1 cellular context compared by ENCODE assay signal in the genomic region with DNA sequence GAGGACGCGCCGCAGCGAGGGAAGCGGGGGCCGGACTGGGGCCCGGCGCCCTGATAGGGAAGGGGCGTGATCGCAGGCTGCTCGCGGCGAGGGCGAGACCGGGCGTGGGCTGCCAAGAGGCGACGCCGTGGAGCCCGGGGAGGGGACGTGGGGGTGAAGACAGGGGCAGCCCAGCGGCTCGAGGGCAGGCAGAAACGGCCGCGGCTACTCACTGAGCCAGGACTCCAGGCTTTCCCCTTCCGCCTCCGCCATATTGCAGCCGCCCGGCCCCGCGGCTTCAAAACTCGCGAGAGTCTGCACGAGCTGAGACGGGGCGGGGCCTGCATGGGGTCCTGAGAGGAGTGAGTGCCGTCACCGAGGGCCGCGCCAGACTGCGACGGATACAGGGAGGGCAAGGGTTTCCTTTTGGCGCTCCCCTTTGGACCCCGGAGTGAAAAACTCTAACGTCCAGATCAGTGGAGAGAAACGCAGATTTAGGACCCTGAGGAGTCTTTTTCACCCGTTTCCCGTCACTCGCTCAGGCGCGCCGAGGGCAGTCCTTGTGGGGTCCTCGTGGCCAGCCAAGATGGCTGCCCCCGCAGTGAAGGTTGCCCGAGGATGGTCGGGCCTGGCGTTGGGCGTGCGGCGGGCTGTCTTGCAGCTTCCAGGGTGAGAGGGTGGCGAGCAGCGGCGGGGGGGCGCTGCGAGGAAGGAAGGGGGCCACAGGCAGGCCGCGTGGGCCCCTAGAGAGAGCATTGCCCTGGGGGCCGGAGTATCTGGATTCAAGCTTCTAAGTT.
TF ChIP-seq lines count a peak whose summit lies in the region.

A gene with protein sequence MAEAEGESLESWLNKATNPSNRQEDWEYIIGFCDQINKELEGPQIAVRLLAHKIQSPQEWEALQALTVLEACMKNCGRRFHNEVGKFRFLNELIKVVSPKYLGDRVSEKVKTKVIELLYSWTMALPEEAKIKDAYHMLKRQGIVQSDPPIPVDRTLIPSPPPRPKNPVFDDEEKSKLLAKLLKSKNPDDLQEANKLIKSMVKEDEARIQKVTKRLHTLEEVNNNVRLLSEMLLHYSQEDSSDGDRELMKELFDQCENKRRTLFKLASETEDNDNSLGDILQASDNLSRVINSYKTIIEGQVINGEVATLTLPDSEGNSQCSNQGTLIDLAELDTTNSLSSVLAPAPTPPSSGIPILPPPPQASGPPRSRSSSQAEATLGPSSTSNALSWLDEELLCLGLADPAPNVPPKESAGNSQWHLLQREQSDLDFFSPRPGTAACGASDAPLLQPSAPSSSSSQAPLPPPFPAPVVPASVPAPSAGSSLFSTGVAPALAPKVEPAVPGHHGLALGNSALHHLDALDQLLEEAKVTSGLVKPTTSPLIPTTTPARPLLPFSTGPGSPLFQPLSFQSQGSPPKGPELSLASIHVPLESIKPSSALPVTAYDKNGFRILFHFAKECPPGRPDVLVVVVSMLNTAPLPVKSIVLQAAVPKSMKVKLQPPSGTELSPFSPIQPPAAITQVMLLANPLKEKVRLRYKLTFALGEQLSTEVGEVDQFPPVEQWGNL (minus strand): TSS at position 271 of the 776 bp plus-strand sequence. CDS start 19 bp downstream, at position 252.
MRPS7 (plus strand) TSS at position 544 of the 776 bp plus-strand sequence; CDS start at position 566, 22 bp downstream.

TF ChIP-seq in K562, 482 proteins besides CTCF, POLR2A, EP300 and RAD21 (continued from another document and continues in another):
- TF ChIP-seq, protein P1, sequence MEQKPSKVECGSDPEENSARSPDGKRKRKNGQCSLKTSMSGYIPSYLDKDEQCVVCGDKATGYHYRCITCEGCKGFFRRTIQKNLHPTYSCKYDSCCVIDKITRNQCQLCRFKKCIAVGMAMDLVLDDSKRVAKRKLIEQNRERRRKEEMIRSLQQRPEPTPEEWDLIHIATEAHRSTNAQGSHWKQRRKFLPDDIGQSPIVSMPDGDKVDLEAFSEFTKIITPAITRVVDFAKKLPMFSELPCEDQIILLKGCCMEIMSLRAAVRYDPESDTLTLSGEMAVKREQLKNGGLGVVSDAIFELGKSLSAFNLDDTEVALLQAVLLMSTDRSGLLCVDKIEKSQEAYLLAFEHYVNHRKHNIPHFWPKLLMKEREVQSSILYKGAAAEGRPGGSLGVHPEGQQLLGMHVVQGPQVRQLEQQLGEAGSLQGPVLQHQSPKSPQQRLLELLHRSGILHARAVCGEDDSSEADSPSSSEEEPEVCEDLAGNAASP (IDR thresholded peaks at IDR 0.05), result no peak
- TF ChIP-seq NR4A1 (CRISPR knock-in tag; IDR thresholded peaks at IDR 0.05), result 0 out of 2 replicates have a peak, but pooled peaks have one; percentile 54
- TF ChIP-seq NR4A1 (tag; IDR thresholded peaks at IDR 0.05), result no peak
- TF ChIP-seq ETS2 (tag; IDR thresholded peaks at IDR 0.05; ENCODE audit: borderline replicate concordance, poor library complexity, severe bottlenecking), result no peak
- TF ChIP-seq ZNF699 (CRISPR knock-in tag; IDR thresholded peaks at IDR 0.05; ENCODE audit: insufficient replicate concordance), result no peak
- no peak for TF ChIP-seq ZNF518B (CRISPR knock-in tag; IDR thresholded peaks at IDR 0.05)
- TF ChIP-seq, protein P2, sequence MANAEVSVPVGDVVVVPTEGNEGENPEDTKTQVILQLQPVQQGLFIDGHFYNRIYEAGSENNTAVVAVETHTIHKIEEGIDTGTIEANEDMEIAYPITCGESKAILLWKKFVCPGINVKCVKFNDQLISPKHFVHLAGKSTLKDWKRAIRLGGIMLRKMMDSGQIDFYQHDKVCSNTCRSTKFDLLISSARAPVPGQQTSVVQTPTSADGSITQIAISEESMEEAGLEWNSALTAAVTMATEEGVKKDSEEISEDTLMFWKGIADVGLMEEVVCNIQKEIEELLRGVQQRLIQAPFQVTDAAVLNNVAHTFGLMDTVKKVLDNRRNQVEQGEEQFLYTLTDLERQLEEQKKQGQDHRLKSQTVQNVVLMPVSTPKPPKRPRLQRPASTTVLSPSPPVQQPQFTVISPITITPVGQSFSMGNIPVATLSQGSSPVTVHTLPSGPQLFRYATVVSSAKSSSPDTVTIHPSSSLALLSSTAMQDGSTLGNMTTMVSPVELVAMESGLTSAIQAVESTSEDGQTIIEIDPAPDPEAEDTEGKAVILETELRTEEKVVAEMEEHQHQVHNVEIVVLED (CRISPR knock-in tag; IDR thresholded peaks at IDR 0.05), result peak; percentile 54; the same call in 1 of the 2 replicates
- TF ChIP-seq ZNF277 (CRISPR knock-in tag; IDR thresholded peaks at IDR 0.05; ENCODE audit: borderline replicate concordance), result no peak
- 0 out of 2 replicates have a peak, but pooled peaks have one; percentile 1 for TF ChIP-seq CBFB (CRISPR knock-in tag; IDR thresholded peaks at IDR 0.05)
- no peak for TF ChIP-seq XRCC3 (IDR thresholded peaks at IDR 0.05)
- TF ChIP-seq, protein P3, sequence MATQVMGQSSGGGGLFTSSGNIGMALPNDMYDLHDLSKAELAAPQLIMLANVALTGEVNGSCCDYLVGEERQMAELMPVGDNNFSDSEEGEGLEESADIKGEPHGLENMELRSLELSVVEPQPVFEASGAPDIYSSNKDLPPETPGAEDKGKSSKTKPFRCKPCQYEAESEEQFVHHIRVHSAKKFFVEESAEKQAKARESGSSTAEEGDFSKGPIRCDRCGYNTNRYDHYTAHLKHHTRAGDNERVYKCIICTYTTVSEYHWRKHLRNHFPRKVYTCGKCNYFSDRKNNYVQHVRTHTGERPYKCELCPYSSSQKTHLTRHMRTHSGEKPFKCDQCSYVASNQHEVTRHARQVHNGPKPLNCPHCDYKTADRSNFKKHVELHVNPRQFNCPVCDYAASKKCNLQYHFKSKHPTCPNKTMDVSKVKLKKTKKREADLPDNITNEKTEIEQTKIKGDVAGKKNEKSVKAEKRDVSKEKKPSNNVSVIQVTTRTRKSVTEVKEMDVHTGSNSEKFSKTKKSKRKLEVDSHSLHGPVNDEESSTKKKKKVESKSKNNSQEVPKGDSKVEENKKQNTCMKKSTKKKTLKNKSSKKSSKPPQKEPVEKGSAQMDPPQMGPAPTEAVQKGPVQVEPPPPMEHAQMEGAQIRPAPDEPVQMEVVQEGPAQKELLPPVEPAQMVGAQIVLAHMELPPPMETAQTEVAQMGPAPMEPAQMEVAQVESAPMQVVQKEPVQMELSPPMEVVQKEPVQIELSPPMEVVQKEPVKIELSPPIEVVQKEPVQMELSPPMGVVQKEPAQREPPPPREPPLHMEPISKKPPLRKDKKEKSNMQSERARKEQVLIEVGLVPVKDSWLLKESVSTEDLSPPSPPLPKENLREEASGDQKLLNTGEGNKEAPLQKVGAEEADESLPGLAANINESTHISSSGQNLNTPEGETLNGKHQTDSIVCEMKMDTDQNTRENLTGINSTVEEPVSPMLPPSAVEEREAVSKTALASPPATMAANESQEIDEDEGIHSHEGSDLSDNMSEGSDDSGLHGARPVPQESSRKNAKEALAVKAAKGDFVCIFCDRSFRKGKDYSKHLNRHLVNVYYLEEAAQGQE (CRISPR knock-in tag; IDR thresholded peaks at IDR 0.05; ENCODE audit: low read depth), result no peak
- no peak for TF ChIP-seq MEIS2 (IDR thresholded peaks at IDR 0.05; ENCODE audit: partially characterized antibody)
- TF ChIP-seq NR2C2 (CRISPR knock-in tag; IDR thresholded peaks at IDR 0.05), result peak; percentile 1; the same call in 1 of the 2 replicates
- TF ChIP-seq NR2C2 (tag; IDR thresholded peaks at IDR 0.05), result peak; percentile 79
- TF ChIP-seq ZNF444 (CRISPR knock-in tag; IDR thresholded peaks at IDR 0.05), result no peak
- TF ChIP-seq ZNF408 (CRISPR knock-in tag; IDR thresholded peaks at IDR 0.05; ENCODE audit: low read depth), result no peak
- TF ChIP-seq HNRNPLL (IDR thresholded peaks at IDR 0.05; ENCODE audit: low read depth, low read length, poor library complexity, severe bottlenecking), result no peak
- peak; percentile 32 for TF ChIP-seq U2AF1 (optimal IDR thresholded peaks at IDR 0.05; ENCODE audit: low read depth, low read length)
- peak; percentile 78 for TF ChIP-seq DIDO1 (tag; IDR thresholded peaks at IDR 0.05; ENCODE audit: low read depth)
- TF ChIP-seq CAMTA2 (CRISPR knock-in tag; conservative IDR thresholded peaks at IDR 0.05), result 0 out of 2 replicates have a peak, but pooled peaks have one; percentile 48
- TF ChIP-seq SMARCB1 (IDR thresholded peaks at IDR 0.05; ENCODE audit: insufficient read length, low read depth), result no peak
- no peak for TF ChIP-seq SNRNP70 (optimal IDR thresholded peaks at IDR 0.05; ENCODE audit: low read depth, low read length)
- TF ChIP-seq KLF10 (CRISPR knock-in tag; IDR thresholded peaks at IDR 0.05), result no peak
- no peak for TF ChIP-seq E2F1 (CRISPR knock-in tag; IDR thresholded peaks at IDR 0.05)
- no peak for TF ChIP-seq TRIM24 (IDR thresholded peaks at IDR 0.05)
- no peak for TF ChIP-seq ZFP91 (CRISPR knock-in tag; IDR thresholded peaks at IDR 0.05)
- TF ChIP-seq DPF2 (IDR thresholded peaks at IDR 0.05), result no peak
- no peak for TF ChIP-seq NCOA6 (IDR thresholded peaks at IDR 0.05)
- TF ChIP-seq THRAP3 (IDR thresholded peaks at IDR 0.05; ENCODE audit: borderline replicate concordance), result no peak
- TF ChIP-seq COPS2 (conservative IDR thresholded peaks at IDR 0.05), result no peak
- no peak for TF ChIP-seq ADNP (tag; IDR thresholded peaks at IDR 0.05)
- peak; percentile 60; the same call in 1 of the 2 replicates for TF ChIP-seq DMBX1 (CRISPR knock-in tag; IDR thresholded peaks at IDR 0.05; ENCODE audit: borderline replicate concordance)
- TF ChIP-seq FOXJ2 (tag; IDR thresholded peaks at IDR 0.05), result no peak
- peak; percentile 22; the same call in 1 of the 2 replicates for TF ChIP-seq ZNF311 (CRISPR knock-in tag; IDR thresholded peaks at IDR 0.05)
- TF ChIP-seq EHMT2 (IDR thresholded peaks at IDR 0.05), result no peak
- TF ChIP-seq ZNF232 (CRISPR knock-in tag; IDR thresholded peaks at IDR 0.05), result no peak
- TF ChIP-seq SP1 (CRISPR knock-in tag; IDR thresholded peaks at IDR 0.05), result peak; percentile 95
- TF ChIP-seq, protein P4, sequence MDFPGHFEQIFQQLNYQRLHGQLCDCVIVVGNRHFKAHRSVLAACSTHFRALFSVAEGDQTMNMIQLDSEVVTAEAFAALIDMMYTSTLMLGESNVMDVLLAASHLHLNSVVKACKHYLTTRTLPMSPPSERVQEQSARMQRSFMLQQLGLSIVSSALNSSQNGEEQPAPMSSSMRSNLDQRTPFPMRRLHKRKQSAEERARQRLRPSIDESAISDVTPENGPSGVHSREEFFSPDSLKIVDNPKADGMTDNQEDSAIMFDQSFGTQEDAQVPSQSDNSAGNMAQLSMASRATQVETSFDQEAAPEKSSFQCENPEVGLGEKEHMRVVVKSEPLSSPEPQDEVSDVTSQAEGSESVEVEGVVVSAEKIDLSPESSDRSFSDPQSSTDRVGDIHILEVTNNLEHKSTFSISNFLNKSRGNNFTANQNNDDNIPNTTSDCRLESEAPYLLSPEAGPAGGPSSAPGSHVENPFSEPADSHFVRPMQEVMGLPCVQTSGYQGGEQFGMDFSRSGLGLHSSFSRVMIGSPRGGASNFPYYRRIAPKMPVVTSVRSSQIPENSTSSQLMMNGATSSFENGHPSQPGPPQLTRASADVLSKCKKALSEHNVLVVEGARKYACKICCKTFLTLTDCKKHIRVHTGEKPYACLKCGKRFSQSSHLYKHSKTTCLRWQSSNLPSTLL (IDR thresholded peaks at IDR 0.05), result no peak
- TF ChIP-seq ETV6 (IDR thresholded peaks at IDR 0.05; ENCODE audit: borderline replicate concordance in 1 of 2, low read depth in 2 of 2, low read length in 1 of 2), result 0 out of 4 replicates have a peak, but pooled peaks of 1 of the 2 experiments have one; percentile 9
- no peak for TF ChIP-seq ETV6 (CRISPR knock-in tag; IDR thresholded peaks at IDR 0.05; ENCODE audit: borderline replicate concordance)
